Comparison of ENCODE assay signal across 18 cellular contexts in genomic region chr17:78079253-78079652, GRCh38. TPM values are rescaled to one million over a fixed set of nuclear protein-coding genes. Genes with fewer than 3 reads are reported as not detected.
A peak's percentile ranks its signal among the peaks of the same experiment; 100 is the strongest.
DNase-seq lines count a peak whose midpoint lies in the region; ATAC-seq, FAIRE-seq and TF ChIP-seq lines count a peak whose summit lies in the region.
"Had no signal": no experiment of that assay in that cellular context is flagged by ENCODE, and none has a peak within 500 bp of the region (broad histone marks: within the 10 kb centered on the region; RNA-seq: fewer than 3 reads in every experiment).

No MANE protein-coding gene starts in this region.

- H3K4me3 ChIP-seq in left ventricle myocardium inferior = no peak overlapping the region
- H3K4me3 ChIP-seq: GM12878, GM23248 had no signal

- H3K9me3 Mint-ChIP-seq in activated naive CD4-positive, alpha-beta T cell treated with anti-CD3 and anti-CD28 coated beads, Interleukin-2, amount 10 ng/mL, durations not matched to agents 7 days and 5 days = no peaks in the 10 kb centered on the region
- no peaks in the 10 kb centered on the region for H3K9me3 Mint-ChIP-seq in stimulated activated effector memory CD8-positive, alpha-beta T cell treated with anti-CD3 and anti-CD28 coated beads, Interleukin-12 subunit alpha, Interleukin-12 subunit beta, amount 100 ng/mL, for 72 hours
- H3K9me3 Mint-ChIP-seq: CD4-positive, alpha-beta memory T cell had no signal

- DNase-seq in activated naive CD4-positive, alpha-beta T cell treated with anti-CD3 and anti-CD28 coated beads, Interleukin-2, amount 10 ng/mL, durations not matched to agents 7 days and 5 days = no peak
- no peak for DNase-seq in activated naive CD4-positive, alpha-beta T cell (lab: John Stamatoyannopoulos, UW)
- DNase-seq in HTR-8/SVneo (ENCODE audit: insufficient read length, low spot score) (no peak), left ventricle myocardium inferior (no peak), NCI-H510A treated with DMSO at 0.1 percent for 48 hours (lab: John Stamatoyannopoulos, UW) (no peak), NCI-H1092 (lab: John Stamatoyannopoulos, UW) (no peak)
- DNase-seq in stimulated activated effector memory CD8-positive, alpha-beta T cell treated with anti-CD3 and anti-CD28 coated beads, Interleukin-12 subunit alpha, Interleukin-12 subunit beta, amount 100 ng/mL, for 72 hours (ENCODE audit: low spot score in 2 of 2) = no peak
- no peak for DNase-seq in effector CD8-positive, alpha-beta T cell (lab: John Stamatoyannopoulos, UW)
- DNase-seq: ACHN; C1 segment of cervical spinal cord; CD4-positive, alpha-beta memory T cell; DMS79; GM23248 had no signal

- peak overlapping the region; percentile 81 for H3K27ac ChIP-seq in left ventricle myocardium inferior (replicated peaks)
- H3K27ac ChIP-seq: GM23248 had no signal

- peaks cover 14% of the 10 kb centered on the region for H3K4me1 Mint-ChIP-seq in activated naive CD4-positive, alpha-beta T cell treated with anti-CD3 and anti-CD28 coated beads, Interleukin-2, amount 10 ng/mL, durations not matched to agents 7 days and 5 days
- no peaks in the 10 kb centered on the region for H3K4me1 Mint-ChIP-seq in stimulated activated effector memory CD8-positive, alpha-beta T cell treated with anti-CD3 and anti-CD28 coated beads, Interleukin-12 subunit alpha, Interleukin-12 subunit beta, amount 100 ng/mL, for 72 hours
- H3K4me1 Mint-ChIP-seq: B cell; CD4-positive, alpha-beta memory T cell had no signal

- peak; percentile 49 for FAIRE-seq in HTR-8/SVneo (lab: Jason Lieb, UNC)
- FAIRE-seq: GM12878, GM18507, H54 had no signal

- no peak overlapping the region for H3K4me3 Mint-ChIP-seq in activated naive CD4-positive, alpha-beta T cell treated with anti-CD3 and anti-CD28 coated beads, Interleukin-2, amount 10 ng/mL, durations not matched to agents 7 days and 5 days
- H3K4me3 Mint-ChIP-seq in stimulated activated effector memory CD8-positive, alpha-beta T cell treated with anti-CD3 and anti-CD28 coated beads, Interleukin-12 subunit alpha, Interleukin-12 subunit beta, amount 100 ng/mL, for 72 hours = no peak overlapping the region
- H3K4me3 Mint-ChIP-seq: B cell; CD4-positive, alpha-beta memory T cell had no signal

- CTCF ChIA-PET in activated naive CD4-positive, alpha-beta T cell treated with anti-CD3 and anti-CD28 coated beads, Interleukin-2, amount 10 ng/mL, durations not matched to agents 7 days and 5 days (lab: Charles Lee) = no interaction called here

- no peak for ATAC-seq in stimulated activated effector memory CD8-positive, alpha-beta T cell treated with anti-CD3 and anti-CD28 coated beads, Interleukin-12 subunit alpha, Interleukin-12 subunit beta, amount 100 ng/mL, for 72 hours
- ATAC-seq: GM12878, HCT116 had no signal

- H3K4me1 ChIP-seq in left ventricle myocardium inferior = peaks cover 45% of the 10 kb centered on the region

- TF ChIP-seq CTCF in left ventricle myocardium inferior (IDR thresholded peaks at IDR 0.05; ENCODE audit: borderline replicate concordance) = no peak

- no peaks in the 10 kb centered on the region for H3K9me3 ChIP-seq in left ventricle myocardium inferior (replicated peaks)

- H3K36me3 ChIP-seq in left ventricle myocardium inferior = peaks cover 91% of the 10 kb centered on the region

- intact Hi-C loops in left ventricle myocardium inferior (cut with micrococcal nuclease) = no loop called here

- no peaks in the 10 kb centered on the region for H3K27me3 ChIP-seq in left ventricle myocardium inferior (ENCODE audit: low read depth)

- peak overlapping the region; percentile 24 for H3K27ac Mint-ChIP-seq in activated naive CD4-positive, alpha-beta T cell treated with anti-CD3 and anti-CD28 coated beads, Interleukin-2, amount 10 ng/mL, durations not matched to agents 7 days and 5 days
- H3K27ac Mint-ChIP-seq in stimulated activated effector memory CD8-positive, alpha-beta T cell treated with anti-CD3 and anti-CD28 coated beads, Interleukin-12 subunit alpha, Interleukin-12 subunit beta, amount 100 ng/mL, for 72 hours = peak overlapping the region; percentile 52
- H3K27ac Mint-ChIP-seq: B cell had no signal

- no peaks in the 10 kb centered on the region for H3K27me3 Mint-ChIP-seq in activated naive CD4-positive, alpha-beta T cell treated with anti-CD3 and anti-CD28 coated beads, Interleukin-2, amount 10 ng/mL, durations not matched to agents 7 days and 5 days
- H3K27me3 Mint-ChIP-seq: B cell; CD4-positive, alpha-beta memory T cell had no signal

- H3K36me3 Mint-ChIP-seq in activated naive CD4-positive, alpha-beta T cell treated with anti-CD3 and anti-CD28 coated beads, Interleukin-2, amount 10 ng/mL, durations not matched to agents 7 days and 5 days = peaks cover 44% of the 10 kb centered on the region
- peaks cover 85% of the 10 kb centered on the region for H3K36me3 Mint-ChIP-seq in stimulated activated effector memory CD8-positive, alpha-beta T cell treated with anti-CD3 and anti-CD28 coated beads, Interleukin-12 subunit alpha, Interleukin-12 subunit beta, amount 100 ng/mL, for 72 hours

RNA-seq across cellular contexts. Expression of gene TMC6, which starts 49.3 kb away (rescaled TPM):
- total RNA-seq in left ventricle myocardium inferior = 39.5 TPM
- total RNA-seq: GM23248 had no signal

RNA-seq across cellular contexts. Expression of gene TMC8, which starts 51.3 kb away (rescaled TPM):
- 1.3 TPM for total RNA-seq in left ventricle myocardium inferior
- total RNA-seq: GM23248 had no signal
